In the genomic region with DNA sequence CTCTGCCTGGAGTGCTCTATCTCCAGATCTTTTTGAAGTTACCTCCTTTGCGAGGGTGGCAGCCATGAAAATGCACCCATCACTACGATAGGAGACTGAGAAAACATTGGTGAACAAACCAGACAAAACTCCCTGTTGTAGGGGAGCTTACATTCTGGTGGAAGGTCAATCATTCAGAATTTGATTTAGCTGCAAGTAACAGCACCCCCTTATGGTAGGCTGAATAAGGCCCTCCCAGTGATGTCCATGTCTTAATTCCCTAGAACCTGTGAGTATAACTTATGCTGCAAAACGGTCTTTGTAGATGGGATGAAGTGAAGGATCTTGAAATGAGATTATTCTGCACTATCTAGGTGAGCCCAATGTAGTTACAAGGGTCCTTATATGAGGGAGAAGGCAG, we compare ENCODE assay signal across 9 cellular contexts. TPM values are rescaled to one million over a fixed set of nuclear protein-coding genes. Genes with fewer than 3 reads are reported as not detected.
DNase-seq lines count a peak whose midpoint lies in the region; ATAC-seq and TF ChIP-seq lines count a peak whose summit lies in the region.
"Had no signal": no experiment of that assay in that cellular context is flagged by ENCODE, and none has a peak within 500 bp of the region (broad histone marks: within the 10 kb centered on the region; RNA-seq: fewer than 3 reads in every experiment).

No MANE protein-coding gene starts in this region.

- H3K27me3 ChIP-seq in endodermal cell (ENCODE audit: control insufficient read depth, insufficient read depth, low read length, poor library complexity, severe bottlenecking) (no peaks in the 10 kb centered on the region), spleen (replicated peaks in 1 of 7) (no peaks in the 10 kb centered on the region)

- peak; percentile 34 for TF ChIP-seq CTCF in Calu3 (IDR thresholded peaks at IDR 0.05; ENCODE audit: unreplicated experiment)
- TF ChIP-seq CTCF in endodermal cell (conservative IDR thresholded peaks at IDR 0.05) = peak; percentile 80
- peak in 9 of 11 experiments; percentile 15 to 60 (median 46) for TF ChIP-seq CTCF in spleen (IDR thresholded peaks at IDR 0.05 in 8 of 11, conservative IDR thresholded peaks at IDR 0.05 in 3 of 11)

- peaks cover 3% of the 10 kb centered on the region for H3K9me3 ChIP-seq in endodermal cell (ENCODE audit: control insufficient read depth, low read length)
- peaks cover 0 to 9% (median 3%) of the 10 kb centered on the region in 8 donors for H3K9me3 ChIP-seq in spleen

- H3K27ac Mint-ChIP-seq in Calu3 (ENCODE audit: unreplicated experiment) (no peak overlapping the region), endodermal cell (no peak overlapping the region)

- H3K9me3 Mint-ChIP-seq in Calu3 (ENCODE audit: low read depth, unreplicated experiment) (no peaks in the 10 kb centered on the region), endodermal cell (peaks cover 23% of the 10 kb centered on the region)

- TF ChIP-seq POLR2A in spleen (IDR thresholded peaks at IDR 0.05) = no peak

- H3K4me3 Mint-ChIP-seq in Calu3 (ENCODE audit: low read depth, unreplicated experiment) = no peak overlapping the region
- H3K4me3 Mint-ChIP-seq in endodermal cell = no peak overlapping the region

- WGBS in endodermal cell (ENCODE audit: insufficient coverage in 1 of 2, insufficient read length in 1 of 2), 2 experiments = 13 to 77% methylated on average over 1 to 3 of the region's 3 CpGs
- WGBS in spleen, 5 donors = 29 to 50% (median 39%) methylated on average over 3 of the region's 3 CpGs

- H3K27me3 Mint-ChIP-seq in Calu3 (ENCODE audit: unreplicated experiment) (no peaks in the 10 kb centered on the region), endodermal cell (ENCODE audit: insufficient read depth) (peaks cover 3% of the 10 kb centered on the region)

- ATAC-seq in GM21367 (IDR thresholded peaks at IDR 0.05; ENCODE audit: unreplicated experiment) = peak; percentile 35
- no peak for ATAC-seq in HG03521 (IDR thresholded peaks at IDR 0.05; ENCODE audit: unreplicated experiment)

- H3K4me3 ChIP-seq in endodermal cell (ENCODE audit: low read length) (no peak overlapping the region), spleen (no peak overlapping the region)

- H3K36me3 ChIP-seq in endodermal cell (ENCODE audit: control insufficient read depth, insufficient read depth, low read length) (no peaks in the 10 kb centered on the region), spleen (no peaks in the 10 kb centered on the region)

- H3K36me3 Mint-ChIP-seq in Calu3 (ENCODE audit: insufficient read depth, unreplicated experiment) (peaks cover 5% of the 10 kb centered on the region), endodermal cell (ENCODE audit: low read depth) (peaks cover 4% of the 10 kb centered on the region)

- H3K27ac ChIP-seq in endodermal cell (ENCODE audit: low read depth, low read length) (no peak overlapping the region), spleen (no peak overlapping the region)

- no TSS peak for BruUV-seq in Calu3 (replicated peaks; lab: Mats Ljungman, UMichigan)

- no peak overlapping the region for H3K9ac ChIP-seq in endodermal cell (ENCODE audit: extremely low read depth, low read length, poor library complexity, severe bottlenecking)

- DNase-seq in Calu3 = peak; percentile 5
- peak; percentile 21 for DNase-seq in NCI-H146 treated with DMSO at 0.1 percent for 48 hours (lab: John Stamatoyannopoulos, UW; ENCODE audit: unreplicated experiment)
- DNase-seq in endodermal cell = peak; percentile 54
- no peak for DNase-seq in spleen
- no peak for DNase-seq in stimulated activated CD8-positive, alpha-beta memory T cell treated with anti-CD3 and anti-CD28 coated beads, Interleukin-4, amount 100 ng/mL, for 48 hours
- no peak for DNase-seq in NCI-H1930 (lab: John Stamatoyannopoulos, UW)
- DNase-seq: left cardiac atrium had no signal

- H3K4me1 ChIP-seq in endodermal cell (ENCODE audit: control insufficient read depth, insufficient read depth, low read length) (no peaks in the 10 kb centered on the region), spleen (peaks cover 0 to 10% (median 5%) of the 10 kb centered on the region in 6 donors)

- CTCF ChIA-PET in Calu3 (lab: Charles Lee) = interaction anchor here (0.5 to 2.2 kb wide), 3 partner anchors 93 to 348 kb away, joined by 3 to 9 read pairs (median 5); no protein-coding TSS in a partner anchor

- intact Hi-C loops in Calu3 (cut with micrococcal nuclease; ENCODE audit: unreplicated experiment) = loop anchor here (10.0 kb wide), 2 partner anchors 100 to 150 kb away; no protein-coding TSS in a partner anchor
- intact Hi-C loops in spleen (cut with DNase I; ENCODE audit: low total_unique reads) = no loop called here

- peaks cover 8% of the 10 kb centered on the region for H3K4me1 Mint-ChIP-seq in Calu3 (ENCODE audit: low read depth, unreplicated experiment)
- no peaks in the 10 kb centered on the region for H3K4me1 Mint-ChIP-seq in endodermal cell

RNA-seq across cellular contexts. Expression of a gene that starts 5.6 kb away (rescaled TPM):
- total RNA-seq in Calu3 (2022) = 3.2 and 5.4 TPM in 2 replicates
- 1 to 10 TPM; 3.8 to 5.4 TPM for total RNA-seq in endodermal cell
- 0.78 TPM for polyA plus RNA-seq in endodermal cell (2013, experiment 1 of 2)
- polyA plus RNA-seq in endodermal cell (2013, experiment 2 of 2) = 0.91 TPM
- total RNA-seq in spleen = 10 to 100 TPM in 2 of 7 donors, 1 to 10 TPM in 5; 5.9 to 15.3 (median 8.1) TPM
- 1 to 10 TPM; 1.9 to 2.3 (median 2.0) TPM for polyA plus RNA-seq in spleen

Comparison
In these comparisons a context has a peak if more than half of its experiments do, and no peak if none do; other contexts are left out.
1. DNase-seq: peak in Calu3 (single experiment), NCI-H146 treated with DMSO at 0.1 percent for 48 hours (single experiment) and endodermal cell (single experiment); none in spleen (single experiment), stimulated activated CD8-positive, alpha-beta memory T cell treated with anti-CD3 and anti-CD28 coated beads, Interleukin-4, amount 100 ng/mL, for 48 hours (single experiment) and NCI-H1930 (0 of 2).
2. Peak in every context shown above with its lines, with median percentiles within 50 percentile points of each other: CTCF ChIP-seq.